25 cellular contexts compared by ENCODE assay signal in genomic region chr11:101255036-101255435, GRCh38.
"Had no signal": no experiment of that assay in that cellular context is flagged by ENCODE, and none has a peak within 500 bp of the region (broad histone marks: within the 10 kb centered on the region; RNA-seq: fewer than 3 reads in every experiment).

No MANE protein-coding gene starts in this region.

- H3K9me3 ChIP-seq: colonic mucosa, esophagus squamous epithelium, gastrocnemius medialis, left lung, lower lobe of right lung, mucosa of descending colon had no signal

- H3K36me3 ChIP-seq: colonic mucosa, esophagus squamous epithelium, gastrocnemius medialis, heart right ventricle, left lung, lower lobe of right lung had no signal

- ATAC-seq: effector memory CD8-positive, alpha-beta T cell; gastrocnemius medialis; heart right ventricle; left cardiac atrium; left lung; left ventricle myocardium superior; lower lobe of right lung; mucosa of descending colon; naive thymus-derived CD8-positive, alpha-beta T cell had no signal

- H3K4me1 ChIP-seq: colonic mucosa, esophagus squamous epithelium, gastrocnemius medialis, heart right ventricle, left lung, lower lobe of right lung had no signal

- H3K4me3 ChIP-seq: colonic mucosa, esophagus squamous epithelium, gastrocnemius medialis, heart right ventricle, left lung, lower lobe of right lung, mucosa of descending colon had no signal

- FAIRE-seq: islet of Langerhans, keratinocyte had no signal

- DNase-seq: colonic mucosa; cortex of kidney; effector CD8-positive, alpha-beta T cell; effector memory CD8-positive, alpha-beta T cell; endodermal cell; erythroblast; esophagus squamous epithelium; foreskin fibroblast; foreskin melanocyte; gastrocnemius medialis; glutamatergic neuron; head of caudate nucleus; heart right ventricle; hippocampal formation; left cardiac atrium; left lung; left ventricle myocardium superior; lower lobe of right lung; mesenchymal stem cell; mucosa of descending colon; naive B cell; naive thymus-derived CD8-positive, alpha-beta T cell had no signal

- H3K27me3 ChIP-seq: colonic mucosa, esophagus squamous epithelium, gastrocnemius medialis, heart right ventricle, left lung had no signal

- H3K27ac ChIP-seq: colonic mucosa, epithelial cell of prostate, esophagus squamous epithelium, gastrocnemius medialis, heart right ventricle, left lung, lower lobe of right lung had no signal
